In genomic region chr16:4801051-4801961, GRCh38 we compare ENCODE assay signal across 8 cellular contexts. TPM values are rescaled to one million over a fixed set of nuclear protein-coding genes. Genes with fewer than 3 reads are reported as not detected.
DNase-seq lines count a peak whose midpoint lies in the region; TF ChIP-seq lines count a peak whose summit lies in the region.

No MANE protein-coding gene starts in this region.

- H3K4me3 Mint-ChIP-seq in T-helper 1 cell treated with Interleukin-12 subunit alpha and Interleukin-12 subunit beta and Interleukin-4 antibody, amounts not matched to agents 30 μg/mL and 1 μg/mL, for 36 hours = peak overlapping the region; percentile 83

- peak overlapping the region in 2 of 4 donors; percentile 66 to 86 for H3K4me3 ChIP-seq in adrenal gland
- peak overlapping the region; percentile 72 for H3K4me3 ChIP-seq in kidney epithelial cell (ENCODE audit: low read depth, low read length)

- H3K36me3 Mint-ChIP-seq in T-helper 1 cell treated with Interleukin-12 subunit alpha and Interleukin-12 subunit beta and Interleukin-4 antibody, amounts not matched to agents 30 μg/mL and 1 μg/mL, for 36 hours (ENCODE audit: low read depth) = peaks cover 6% of the 10 kb centered on the region

- H3K4me1 ChIP-seq in adrenal gland (replicated peaks in 1 of 2) = peaks cover 28 to 45% of the 10 kb centered on the region in 2 donors

- DNase-seq in T-helper 1 cell (no peak), adrenal gland (peak in 2 of 7 donors; percentile 30 to 60), kidney epithelial cell (ENCODE audit: low read depth) (no peak), NCI-H128 (lab: John Stamatoyannopoulos, UW; ENCODE audit: unreplicated experiment) (no peak), SKM-1 (lab: John Stamatoyannopoulos, UW; ENCODE audit: unreplicated experiment) (no peak), NCI-H446 (lab: John Stamatoyannopoulos, UW) (no peak)

- no peak overlapping the region for H3K27ac Mint-ChIP-seq in T-helper 1 cell treated with Interleukin-12 subunit alpha and Interleukin-12 subunit beta and Interleukin-4 antibody, amounts not matched to agents 30 μg/mL and 1 μg/mL, for 36 hours

- peaks cover 9% of the 10 kb centered on the region for H3K4me1 Mint-ChIP-seq in T-helper 1 cell treated with Interleukin-12 subunit alpha and Interleukin-12 subunit beta and Interleukin-4 antibody, amounts not matched to agents 30 μg/mL and 1 μg/mL, for 36 hours (ENCODE audit: low read depth)

- H3K27ac ChIP-seq in adrenal gland = peak overlapping the region; percentile 37 to 98 (median 80)
- peak overlapping the region; percentile 99 for H3K27ac ChIP-seq in temporal lobe (ENCODE audit: low read depth, low read length)

- H3K9me3 Mint-ChIP-seq in T-helper 1 cell treated with Interleukin-12 subunit alpha and Interleukin-12 subunit beta and Interleukin-4 antibody, amounts not matched to agents 30 μg/mL and 1 μg/mL, for 36 hours = no peaks in the 10 kb centered on the region

- H3K36me3 ChIP-seq in adrenal gland (replicated peaks in 1 of 2) (peaks cover 0 to 39% of the 10 kb centered on the region in 2 donors), kidney epithelial cell (ENCODE audit: control insufficient read depth, insufficient read depth, low read length) (peaks cover 1% of the 10 kb centered on the region)

- TF ChIP-seq POLR2A in adrenal gland (IDR thresholded peaks at IDR 0.05) = no peak

- H3K27me3 Mint-ChIP-seq in T-helper 1 cell treated with Interleukin-12 subunit alpha and Interleukin-12 subunit beta and Interleukin-4 antibody, amounts not matched to agents 30 μg/mL and 1 μg/mL, for 36 hours (ENCODE audit: low read depth) = no peaks in the 10 kb centered on the region

- intact Hi-C loops in adrenal gland (cut with DNase I) = no loop called here

- no peaks in the 10 kb centered on the region for H3K27me3 ChIP-seq in adrenal gland
- H3K27me3 ChIP-seq in kidney epithelial cell (ENCODE audit: control insufficient read depth, insufficient read depth, low read length) = no peaks in the 10 kb centered on the region

- WGBS in adrenal gland, 4 donors = 38 to 43% (median 41%) methylated on average over 15 to 29 of the region's 29 CpGs

- no peaks in the 10 kb centered on the region for H3K9me3 ChIP-seq in adrenal gland (replicated peaks in 1 of 3)

- TF ChIP-seq CTCF in adrenal gland (IDR thresholded peaks at IDR 0.05) = no peak
- TF ChIP-seq CTCF in kidney epithelial cell (IDR thresholded peaks at IDR 0.05; ENCODE audit: insufficient read depth, low read length, poor library complexity, severe bottlenecking) = no peak

RNA-seq across cellular contexts. Expression of gene ROGDI, which starts 1.1 kb away (rescaled TPM):
- 100 to 1,000 TPM in 1 of 8 donors, 10 to 100 TPM in 7; 32.4 to 103 (median 73.1) TPM for total RNA-seq in adrenal gland
- polyA plus RNA-seq in adrenal gland = 100 to 1,000 TPM in 2 of 3 donors, 10 to 100 TPM in 1; 68.6 to 194 (median 178) TPM
- 24.3 and 25.9 TPM in 2 replicates for total RNA-seq in kidney epithelial cell
- total RNA-seq in temporal lobe = 25.6 TPM

RNA-seq across cellular contexts. Expression of gene SMIM22, which starts 6.1 kb away (rescaled TPM):
- total RNA-seq in adrenal gland = not detected
- polyA plus RNA-seq in adrenal gland = not detected
- total RNA-seq in kidney epithelial cell = 37.0 TPM in 1 of 2 replicates, not detected in the other
- total RNA-seq in temporal lobe = not detected

RNA-seq across cellular contexts. Expression of gene SEPTIN12, which starts 13.2 kb away (rescaled TPM):
- not detected for total RNA-seq in adrenal gland
- 1 to 10 TPM in 1 of 3 donors, not detected in 2; 1.1 TPM for polyA plus RNA-seq in adrenal gland
- total RNA-seq in kidney epithelial cell = not detected in 2 replicates
- total RNA-seq in temporal lobe = not detected

RNA-seq across cellular contexts. Expression of gene ZNF500, which starts 34.3 kb away (rescaled TPM):
- 10 to 100 TPM in 5 of 8 donors, 1 to 10 TPM in 3; 6.7 to 23.7 (median 13.2) TPM for total RNA-seq in adrenal gland
- 10 to 100 TPM in 1 of 3 donors, 1 to 10 TPM in 2; 3.9 to 18.5 (median 4.6) TPM for polyA plus RNA-seq in adrenal gland
- total RNA-seq in kidney epithelial cell = 5.8 and 10.5 TPM in 2 replicates
- total RNA-seq in temporal lobe = 8.1 TPM

RNA-seq across cellular contexts. Expression of gene GLYR1, which starts 45.8 kb away (rescaled TPM):
- total RNA-seq in adrenal gland (100 to 1,000 TPM in 1 of 8 donors, 10 to 100 TPM in 7; 43.2 to 118 (median 86.2) TPM), kidney epithelial cell (42.7 and 57.5 TPM in 2 replicates), temporal lobe (55.8 TPM)
- polyA plus RNA-seq in adrenal gland = 100 to 1,000 TPM in 1 of 3 donors, 10 to 100 TPM in 2; 39.3 to 109 (median 50.6) TPM
